In the genomic region with DNA sequence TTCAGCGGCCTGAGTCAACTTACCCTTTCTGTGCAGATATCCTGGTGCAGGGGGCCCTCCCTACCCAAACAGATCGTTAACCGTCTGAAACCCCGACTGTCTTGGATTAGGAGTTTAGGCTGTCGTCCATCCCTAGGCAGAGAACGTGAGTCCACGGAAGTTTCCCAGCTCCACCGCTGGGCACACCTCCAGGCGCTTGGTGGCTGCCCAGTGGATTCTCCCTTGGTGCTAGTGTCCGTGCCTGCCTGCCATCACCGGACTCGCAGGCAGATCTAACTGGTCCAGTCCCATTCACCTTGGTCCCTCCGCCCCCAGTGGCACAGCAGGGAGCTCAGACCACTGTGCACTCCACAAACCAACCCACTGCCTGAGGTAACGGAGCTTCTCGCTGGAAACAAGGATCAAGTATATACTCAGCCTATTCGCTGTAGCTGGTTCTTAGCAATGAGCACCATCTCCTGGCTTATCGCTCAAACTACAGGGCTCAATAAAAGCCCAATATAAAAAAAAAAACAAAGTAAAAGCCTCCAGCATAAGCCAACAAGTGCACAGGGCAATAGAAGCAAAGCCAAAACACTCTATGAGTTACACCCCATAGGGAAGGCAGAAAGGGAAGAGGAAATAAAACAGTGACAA, we compare ENCODE assay signal across 11 cellular contexts.
A peak's percentile ranks its signal among the peaks of the same experiment; 100 is the strongest.
DNase-seq lines count a peak whose midpoint lies in the region; ATAC-seq, FAIRE-seq and TF ChIP-seq lines count a peak whose summit lies in the region.
"Had no signal": no experiment of that assay in that cellular context is flagged by ENCODE, and none has a peak within 500 bp of the region (broad histone marks: within the 10 kb centered on the region; RNA-seq: fewer than 3 reads in every experiment).

No MANE protein-coding gene starts in this region.

- peak; percentile 40 for TF ChIP-seq CTCF in CD4-positive, alpha-beta T cell (IDR thresholded peaks at IDR 0.05)
- TF ChIP-seq CTCF in SK-N-SH (IDR thresholded peaks at IDR 0.05) (no peak), spleen (IDR thresholded peaks at IDR 0.05 in 8 of 11, conservative IDR thresholded peaks at IDR 0.05 in 3 of 11) (no peak)

- H3K9me2 ChIP-seq in SK-N-SH = no peaks in the 10 kb centered on the region

- no peaks in the 10 kb centered on the region for H3K36me3 ChIP-seq in SK-N-SH (replicated peaks in 1 of 2; ENCODE audit: control insufficient read depth in 1 of 2, insufficient read depth in 2 of 2, low read length in 1 of 2)
- H3K36me3 ChIP-seq in spleen = no peaks in the 10 kb centered on the region

- peaks cover 16% of the 10 kb centered on the region for H3K4me1 Mint-ChIP-seq in CD4-positive, alpha-beta T cell (ENCODE audit: low read depth)
- H3K4me1 Mint-ChIP-seq in activated T-helper 2 cell treated with anti-CD3 and anti-CD28 coated beads, Interferon-gamma antibody, Interleukin-2, Interleukin-4, amounts not matched to agents 10 μg/mL and 5 μg/mL and 100 μg/mL, durations not matched to agents 14 hours and 24 hours and 36 hours (ENCODE audit: low read depth) = no peaks in the 10 kb centered on the region
- H3K4me1 Mint-ChIP-seq in activated T-helper 1 cell treated with anti-CD3 and anti-CD28 coated beads, Interleukin-12 subunit alpha, Interleukin-12 subunit beta, Interleukin-2, Interleukin-4 antibody, amounts not matched to agents 30 ng/mL and 10 ng/mL and 1 ng/mL, durations not matched to agents 14 hours and 24 hours and 36 hours (ENCODE audit: low read depth) = no peaks in the 10 kb centered on the region

- H4K20me1 ChIP-seq in SK-N-SH (ENCODE audit: insufficient read depth) = no peaks in the 10 kb centered on the region

- H3K4me2 ChIP-seq in SK-N-SH = no peak overlapping the region

- H3K27ac Mint-ChIP-seq in CD4-positive, alpha-beta T cell = peak overlapping the region; percentile 65
- H3K27ac Mint-ChIP-seq in activated T-helper 2 cell treated with anti-CD3 and anti-CD28 coated beads, Interferon-gamma antibody, Interleukin-2, Interleukin-4, amounts not matched to agents 10 μg/mL and 5 μg/mL and 100 μg/mL, durations not matched to agents 14 hours and 24 hours and 36 hours = no peak overlapping the region
- H3K27ac Mint-ChIP-seq in activated T-helper 1 cell treated with anti-CD3 and anti-CD28 coated beads, Interleukin-12 subunit alpha, Interleukin-12 subunit beta, Interleukin-2, Interleukin-4 antibody, amounts not matched to agents 30 ng/mL and 10 ng/mL and 1 ng/mL, durations not matched to agents 14 hours and 24 hours and 36 hours = no peak overlapping the region

- CTCF ChIA-PET in CD4-positive, alpha-beta T cell (lab: Charles Lee) = no interaction called here
- CTCF ChIA-PET in SK-N-SH (lab: Yijun Ruan, JAX) = no interaction called here

- peak; percentile 33 for FAIRE-seq in GM19239 (lab: Jason Lieb, UNC)

- no peaks in the 10 kb centered on the region for H3K9me3 Mint-ChIP-seq in CD4-positive, alpha-beta T cell
- no peaks in the 10 kb centered on the region for H3K9me3 Mint-ChIP-seq in activated T-helper 2 cell treated with anti-CD3 and anti-CD28 coated beads, Interferon-gamma antibody, Interleukin-2, Interleukin-4, amounts not matched to agents 10 μg/mL and 5 μg/mL and 100 μg/mL, durations not matched to agents 14 hours and 24 hours and 36 hours
- H3K9me3 Mint-ChIP-seq in activated T-helper 1 cell treated with anti-CD3 and anti-CD28 coated beads, Interleukin-12 subunit alpha, Interleukin-12 subunit beta, Interleukin-2, Interleukin-4 antibody, amounts not matched to agents 30 ng/mL and 10 ng/mL and 1 ng/mL, durations not matched to agents 14 hours and 24 hours and 36 hours = no peaks in the 10 kb centered on the region

- no peaks in the 10 kb centered on the region for H3K9me3 ChIP-seq in CD4-positive, alpha-beta T cell (ENCODE audit: control insufficient read depth, low read length)
- H3K9me3 ChIP-seq in SK-N-SH (no peaks in the 10 kb centered on the region), spleen (no peaks in the 10 kb centered on the region)

- H2AFZ ChIP-seq in SK-N-SH (ENCODE audit: low read depth) = no peak overlapping the region
- H2AFZ ChIP-seq: parathyroid adenoma had no signal

- no peak for TF ChIP-seq RAD21 in SK-N-SH (IDR thresholded peaks at IDR 0.05; ENCODE audit: low read length)

- H3K27ac ChIP-seq in CD4-positive, alpha-beta T cell (ENCODE audit: low read depth, low read length) = no peak overlapping the region
- no peak overlapping the region for H3K27ac ChIP-seq in SK-N-SH (ENCODE audit: low read depth in 2 of 2, low read length in 1 of 2)
- H3K27ac ChIP-seq in spleen = no peak overlapping the region
- H3K27ac ChIP-seq: parathyroid adenoma had no signal

- no peak for TF ChIP-seq POLR2A in spleen (IDR thresholded peaks at IDR 0.05)

- POLR2A ChIA-PET in CD4-positive, alpha-beta T cell (lab: Charles Lee) = interaction anchor here (0.9 to 1.4 kb wide), 4 partner anchors 11 to 142 kb away, joined by 3 to 4 read pairs (median 4); no protein-coding TSS in a partner anchor
- POLR2A ChIA-PET in SK-N-SH (lab: Yijun Ruan, JAX) = no interaction called here

- no peaks in the 10 kb centered on the region for H3K79me2 ChIP-seq in SK-N-SH (ENCODE audit: insufficient read depth)
- H3K79me2 ChIP-seq: parathyroid adenoma had no signal

- no peak overlapping the region for H3K9ac ChIP-seq in SK-N-SH
- H3K9ac ChIP-seq: parathyroid adenoma had no signal

- H3K4me1 ChIP-seq in SK-N-SH (ENCODE audit: control insufficient read depth in 1 of 2, insufficient read depth in 2 of 2, low read depth in 1 of 2, low read length in 1 of 2) = no peaks in the 10 kb centered on the region
- H3K4me1 ChIP-seq in spleen = no peaks in the 10 kb centered on the region
- H3K4me1 ChIP-seq: parathyroid adenoma had no signal

- H3F3A ChIP-seq in SK-N-SH (replicated peaks; ENCODE audit: insufficient read depth) = no peaks in the 10 kb centered on the region

- no peak for DNase-seq in CD4-positive, alpha-beta T cell
- DNase-seq in GM19239 (ENCODE audit: insufficient read length, low spot score) (no peak), left kidney (ENCODE audit: low read depth, low spot score) (peak; percentile 59), SK-N-SH (no peak), HuH-7.5 (ENCODE audit: low spot score) (no peak), spleen (no peak)
- DNase-seq in activated T-helper 2 cell treated with anti-CD3 and anti-CD28 coated beads, Interferon-gamma antibody, Interleukin-2, Interleukin-4, amounts not matched to agents 10 μg/mL and 5 μg/mL and 100 μg/mL, durations not matched to agents 14 hours and 24 hours and 36 hours (ENCODE audit: low spot score) = peak; percentile 7
- no peak for DNase-seq in activated T-helper 1 cell treated with anti-CD3 and anti-CD28 coated beads, Interleukin-12 subunit alpha, Interleukin-12 subunit beta, Interleukin-2, Interleukin-4 antibody, amounts not matched to agents 30 ng/mL and 10 ng/mL and 1 ng/mL, durations not matched to agents 14 hours and 24 hours and 36 hours (ENCODE audit: low spot score)
- DNase-seq: NCI-H1417 treated with DMSO at 0.1 percent for 48 hours, SHP77 had no signal

- no peaks in the 10 kb centered on the region for H3K27me3 Mint-ChIP-seq in CD4-positive, alpha-beta T cell
- H3K27me3 Mint-ChIP-seq in activated T-helper 2 cell treated with anti-CD3 and anti-CD28 coated beads, Interferon-gamma antibody, Interleukin-2, Interleukin-4, amounts not matched to agents 10 μg/mL and 5 μg/mL and 100 μg/mL, durations not matched to agents 14 hours and 24 hours and 36 hours (ENCODE audit: low read depth) = no peaks in the 10 kb centered on the region
- peaks cover 2% of the 10 kb centered on the region for H3K27me3 Mint-ChIP-seq in activated T-helper 1 cell treated with anti-CD3 and anti-CD28 coated beads, Interleukin-12 subunit alpha, Interleukin-12 subunit beta, Interleukin-2, Interleukin-4 antibody, amounts not matched to agents 30 ng/mL and 10 ng/mL and 1 ng/mL, durations not matched to agents 14 hours and 24 hours and 36 hours (ENCODE audit: insufficient read depth)

- H3K4me3 Mint-ChIP-seq in CD4-positive, alpha-beta T cell = no peak overlapping the region
- H3K4me3 Mint-ChIP-seq in activated T-helper 2 cell treated with anti-CD3 and anti-CD28 coated beads, Interferon-gamma antibody, Interleukin-2, Interleukin-4, amounts not matched to agents 10 μg/mL and 5 μg/mL and 100 μg/mL, durations not matched to agents 14 hours and 24 hours and 36 hours (ENCODE audit: low read depth) = no peak overlapping the region
- no peak overlapping the region for H3K4me3 Mint-ChIP-seq in activated T-helper 1 cell treated with anti-CD3 and anti-CD28 coated beads, Interleukin-12 subunit alpha, Interleukin-12 subunit beta, Interleukin-2, Interleukin-4 antibody, amounts not matched to agents 30 ng/mL and 10 ng/mL and 1 ng/mL, durations not matched to agents 14 hours and 24 hours and 36 hours

- no peaks in the 10 kb centered on the region for H3K27me3 ChIP-seq in CD4-positive, alpha-beta T cell (ENCODE audit: control insufficient read depth, insufficient read depth, low read length)
- no peaks in the 10 kb centered on the region for H3K27me3 ChIP-seq in SK-N-SH (ENCODE audit: insufficient read depth)
- no peaks in the 10 kb centered on the region for H3K27me3 ChIP-seq in spleen (replicated peaks in 1 of 7)

- TF ChIP-seq EP300 in SK-N-SH (IDR thresholded peaks at IDR 0.05; ENCODE audit: borderline replicate concordance in 1 of 2, low read depth in 1 of 2, low read length in 1 of 2) = no peak

- WGBS in SK-N-SH (ENCODE audit: low lambda C conversion rate) = no CpG with 5 or more reads among the region's 17 CpGs
- WGBS in spleen, 5 donors = 57 to 61% (median 58%) methylated on average over 10 to 17 of the region's 17 CpGs; no CpG with 5 or more reads in 2 of the 5 donors

- intact Hi-C loops in CD4-positive, alpha-beta T cell (cut with DNase I, micrococcal nuclease) = loop anchor here (5.0 to 10.0 kb wide), 2 partner anchors 144 to 1157 kb away; no protein-coding TSS in a partner anchor
- intact Hi-C loops in activated T-helper 2 cell treated with anti-CD3 and anti-CD28 coated beads, Interferon-gamma antibody, Interleukin-2, Interleukin-4, amounts not matched to agents 10 μg/mL and 5 μg/mL and 100 μg/mL, durations not matched to agents 14 hours and 24 hours and 36 hours (cut with micrococcal nuclease) = no loop called here
- intact Hi-C loops in spleen (cut with DNase I; ENCODE audit: low total_unique reads) = no loop called here
- intact Hi-C loops in activated T-helper 1 cell treated with anti-CD3 and anti-CD28 coated beads, Interleukin-12 subunit alpha, Interleukin-12 subunit beta, Interleukin-2, Interleukin-4 antibody, amounts not matched to agents 30 ng/mL and 10 ng/mL and 1 ng/mL, durations not matched to agents 14 hours and 24 hours and 36 hours (cut with micrococcal nuclease) = loop anchor here (10.0 kb wide), 2 partner anchors 87 to 147 kb away; no protein-coding TSS in a partner anchor

- ATAC-seq in CD4-positive, alpha-beta T cell (ENCODE audit: poor library complexity) = peak; percentile 54

- no peaks in the 10 kb centered on the region for H3K36me3 Mint-ChIP-seq in CD4-positive, alpha-beta T cell (ENCODE audit: low read depth)
- no peaks in the 10 kb centered on the region for H3K36me3 Mint-ChIP-seq in activated T-helper 2 cell treated with anti-CD3 and anti-CD28 coated beads, Interferon-gamma antibody, Interleukin-2, Interleukin-4, amounts not matched to agents 10 μg/mL and 5 μg/mL and 100 μg/mL, durations not matched to agents 14 hours and 24 hours and 36 hours (ENCODE audit: low read depth)
- H3K36me3 Mint-ChIP-seq in activated T-helper 1 cell treated with anti-CD3 and anti-CD28 coated beads, Interleukin-12 subunit alpha, Interleukin-12 subunit beta, Interleukin-2, Interleukin-4 antibody, amounts not matched to agents 30 ng/mL and 10 ng/mL and 1 ng/mL, durations not matched to agents 14 hours and 24 hours and 36 hours (ENCODE audit: low read depth) = no peaks in the 10 kb centered on the region

- H3K4me3 ChIP-seq in SK-N-SH (ENCODE audit: low read depth in 2 of 2, low read length in 1 of 2) = no peak overlapping the region
- H3K4me3 ChIP-seq in spleen = no peak overlapping the region

Comparison
In these comparisons a context has a peak if more than half of its experiments do, and no peak if none do; other contexts are left out.
1. DNase-seq: peak in activated T-helper 2 cell treated with anti-CD3 and anti-CD28 coated beads, Interferon-gamma antibody, Interleukin-2, Interleukin-4, amounts not matched to agents 10 μg/mL and 5 μg/mL and 100 μg/mL, durations not matched to agents 14 hours and 24 hours and 36 hours (single experiment) and left kidney (single experiment); none in CD4-positive, alpha-beta T cell (0 of 10), GM19239 (single experiment), SK-N-SH (single experiment), HuH-7.5 (single experiment), spleen (single experiment) and activated T-helper 1 cell treated with anti-CD3 and anti-CD28 coated beads, Interleukin-12 subunit alpha, Interleukin-12 subunit beta, Interleukin-2, Interleukin-4 antibody, amounts not matched to agents 30 ng/mL and 10 ng/mL and 1 ng/mL, durations not matched to agents 14 hours and 24 hours and 36 hours (single experiment).
2. intact Hi-C loops: an anchor here in CD4-positive, alpha-beta T cell (5.0 to 10.0 kb wide) and activated T-helper 1 cell treated with anti-CD3 and anti-CD28 coated beads, Interleukin-12 subunit alpha, Interleukin-12 subunit beta, Interleukin-2, Interleukin-4 antibody, amounts not matched to agents 30 ng/mL and 10 ng/mL and 1 ng/mL, durations not matched to agents 14 hours and 24 hours and 36 hours (10.0 kb wide); none called in activated T-helper 2 cell treated with anti-CD3 and anti-CD28 coated beads, Interferon-gamma antibody, Interleukin-2, Interleukin-4, amounts not matched to agents 10 μg/mL and 5 μg/mL and 100 μg/mL, durations not matched to agents 14 hours and 24 hours and 36 hours and spleen.